In the genomic region with DNA sequence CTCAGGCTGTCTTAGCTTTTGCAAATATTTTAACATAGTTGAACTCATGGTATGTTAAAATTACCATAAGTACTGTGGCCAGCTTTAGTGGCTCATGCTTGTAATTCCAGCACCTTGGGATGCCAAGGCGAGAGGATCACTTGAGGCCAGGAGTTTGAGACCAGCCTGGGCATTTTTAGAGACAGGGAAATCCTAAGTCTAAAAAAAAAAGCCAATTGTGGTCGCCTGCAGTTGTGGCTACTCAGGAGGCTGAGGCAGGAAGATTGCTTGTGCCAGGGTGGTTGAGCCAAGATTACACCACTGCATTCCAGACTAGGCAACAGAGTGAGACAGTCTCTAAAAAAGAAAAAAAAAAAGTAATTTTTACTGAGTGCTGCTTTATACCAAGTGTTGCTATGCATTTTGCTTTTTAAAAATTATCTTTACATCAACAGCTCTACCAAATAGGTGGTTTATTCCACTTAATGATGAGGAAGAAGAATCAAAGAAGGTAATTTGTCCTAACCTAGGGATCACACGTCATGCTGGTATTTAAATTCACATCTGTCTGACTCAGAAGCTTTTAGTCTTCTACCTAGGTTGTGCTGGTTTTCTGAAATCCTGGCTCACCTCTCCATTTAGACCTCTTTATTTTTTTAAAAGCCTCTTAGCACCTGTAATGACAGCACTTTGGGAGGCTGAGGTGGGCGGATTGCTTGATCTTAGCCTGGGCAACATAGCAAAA, we compare ENCODE assay signal across 15 cellular contexts. TPM values are rescaled to one million over a fixed set of nuclear protein-coding genes. Genes with fewer than 3 reads are reported as not detected.
DNase-seq lines count a peak whose midpoint lies in the region; ATAC-seq and TF ChIP-seq lines count a peak whose summit lies in the region.
"Had no signal": no experiment of that assay in that cellular context is flagged by ENCODE, and none has a peak within 500 bp of the region (broad histone marks: within the 10 kb centered on the region; RNA-seq: fewer than 3 reads in every experiment).

No MANE protein-coding gene starts in this region.

- 33 to 61% methylated on average over 3 to 4 of the region's 4 CpGs for WGBS in gastroesophageal sphincter (ENCODE audit: low coverage in 1 of 2), 2 donors

- H3K4me3 ChIP-seq in left ventricle myocardium inferior: no peak overlapping the region
- no peak overlapping the region for H3K4me3 ChIP-seq in gastroesophageal sphincter
- no peak overlapping the region for H3K4me3 ChIP-seq in naive thymus-derived CD4-positive, alpha-beta T cell (ENCODE audit: low read length)
- H3K4me3 ChIP-seq: coronary artery, neural progenitor cell, spleen, thoracic aorta had no signal

- no peaks in the 10 kb centered on the region for H3K36me3 ChIP-seq in left ventricle myocardium inferior
- H3K36me3 ChIP-seq in gastroesophageal sphincter: no peaks in the 10 kb centered on the region
- H3K36me3 ChIP-seq in naive thymus-derived CD4-positive, alpha-beta T cell (ENCODE audit: control insufficient read depth in 2 of 3, insufficient read depth in 3 of 3, low read length in 3 of 3): no peaks in the 10 kb centered on the region
- H3K36me3 ChIP-seq: neural progenitor cell, spleen, thoracic aorta had no signal

- peaks cover 8% of the 10 kb centered on the region for H3K36me3 Mint-ChIP-seq in WTC11
- H3K36me3 Mint-ChIP-seq in naive thymus-derived CD4-positive, alpha-beta T cell: peaks cover 0 to 20% (median 0%) of the 10 kb centered on the region in 5 donors

- peaks cover 60% of the 10 kb centered on the region for H3K4me1 ChIP-seq in left ventricle myocardium inferior
- peaks cover 4 to 20% (median 4%) of the 10 kb centered on the region in 3 donors for H3K4me1 ChIP-seq in gastroesophageal sphincter
- H3K4me1 ChIP-seq in naive thymus-derived CD4-positive, alpha-beta T cell (ENCODE audit: control insufficient read depth in 2 of 2, insufficient read depth in 2 of 2, low read length in 2 of 2): no peaks in the 10 kb centered on the region

- no peaks in the 10 kb centered on the region; the same call in 1 of the 2 replicates for H3K27me3 Mint-ChIP-seq in WTC11 (ENCODE audit: low read depth)
- no peaks in the 10 kb centered on the region for H3K27me3 Mint-ChIP-seq in naive thymus-derived CD4-positive, alpha-beta T cell
- H3K27me3 Mint-ChIP-seq: activated naive CD4-positive, alpha-beta T cell treated with anti-CD3 and anti-CD28 coated beads, Interleukin-2, amount 50 U/mL, for 24 hours had no signal

- peaks cover 47% of the 10 kb centered on the region for H3K4me1 Mint-ChIP-seq in WTC11
- peaks cover 0 to 20% (median 9%) of the 10 kb centered on the region in 7 donors for H3K4me1 Mint-ChIP-seq in naive thymus-derived CD4-positive, alpha-beta T cell

- TF ChIP-seq CTCF in left ventricle myocardium inferior (IDR thresholded peaks at IDR 0.05; ENCODE audit: borderline replicate concordance) (no peak), WTC11 (IDR thresholded peaks at IDR 0.05) (no peak), gastroesophageal sphincter (IDR thresholded peaks at IDR 0.05) (no peak)

- intact Hi-C loops in Right ventricle myocardium inferior (cut with DNase I): no loop called here
- intact Hi-C loops in left ventricle myocardium inferior (cut with micrococcal nuclease): no loop called here
- intact Hi-C loops in naive thymus-derived CD4-positive, alpha-beta T cell (cut with micrococcal nuclease): no loop called here

- ATAC-seq in Right ventricle myocardium inferior (peak; percentile 52), WTC11 (peak; percentile 38), gastroesophageal sphincter (peak; percentile 63), GM18861 (IDR thresholded peaks at IDR 0.05; ENCODE audit: unreplicated experiment) (no peak), GM21515 (IDR thresholded peaks at IDR 0.05; ENCODE audit: unreplicated experiment) (no peak)
- no peak for ATAC-seq in naive thymus-derived CD4-positive, alpha-beta T cell

- TF ChIP-seq EP300 in gastroesophageal sphincter (IDR thresholded peaks at IDR 0.05): no peak

- peak overlapping the region; percentile 82 for H3K27ac Mint-ChIP-seq in WTC11
- no peak overlapping the region for H3K27ac Mint-ChIP-seq in naive thymus-derived CD4-positive, alpha-beta T cell
- H3K27ac Mint-ChIP-seq: activated naive CD4-positive, alpha-beta T cell treated with anti-CD3 and anti-CD28 coated beads, Interleukin-2, amount 50 U/mL, for 24 hours; neural progenitor cell had no signal

- H3K27me3 ChIP-seq in left ventricle myocardium inferior (ENCODE audit: low read depth): no peaks in the 10 kb centered on the region
- no peaks in the 10 kb centered on the region for H3K27me3 ChIP-seq in gastroesophageal sphincter
- no peaks in the 10 kb centered on the region for H3K27me3 ChIP-seq in naive thymus-derived CD4-positive, alpha-beta T cell (ENCODE audit: control insufficient read depth in 2 of 2, insufficient read depth in 2 of 2, low read length in 2 of 2)
- H3K27me3 ChIP-seq: neural progenitor cell, spleen had no signal

- DNase-seq in Right ventricle myocardium inferior (ENCODE audit: missing footprints): no peak
- DNase-seq in left ventricle myocardium inferior: no peak
- no peak for DNase-seq in WTC11 (ENCODE audit: low spot score)
- no peak for DNase-seq in naive thymus-derived CD4-positive, alpha-beta T cell
- no peak for DNase-seq in NCI-H1417 (lab: John Stamatoyannopoulos, UW)
- DNase-seq: NCI-H524 treated with DMSO at 0.1 percent for 48 hours, SHP77, spleen had no signal

- TF ChIP-seq POLR2A in gastroesophageal sphincter (IDR thresholded peaks at IDR 0.05): no peak

- POLR2A ChIA-PET in WTC11 (lab: Charles Lee): interaction anchor here (0.9 kb wide), 1 partner anchor 17 kb away, joined by 3 read pairs; no protein-coding TSS in a partner anchor
- POLR2A ChIA-PET in naive thymus-derived CD4-positive, alpha-beta T cell (lab: Charles Lee): interaction anchor here (0.6 kb wide), 1 partner anchor 9 kb away, joined by 5 read pairs; no protein-coding TSS in a partner anchor

- H3K9me3 ChIP-seq in left ventricle myocardium inferior (replicated peaks) (no peaks in the 10 kb centered on the region), gastroesophageal sphincter (no peaks in the 10 kb centered on the region)
- no peaks in the 10 kb centered on the region for H3K9me3 ChIP-seq in naive thymus-derived CD4-positive, alpha-beta T cell (ENCODE audit: control insufficient read depth in 2 of 3, low read length in 3 of 3)
- H3K9me3 ChIP-seq: spleen, thoracic aorta had no signal

- peaks cover 4% of the 10 kb centered on the region; the same call in 1 of the 2 replicates for H3K9me3 Mint-ChIP-seq in WTC11
- peaks cover 0 to 3% (median 0%) of the 10 kb centered on the region in 11 donors for H3K9me3 Mint-ChIP-seq in naive thymus-derived CD4-positive, alpha-beta T cell
- H3K9me3 Mint-ChIP-seq: activated naive CD4-positive, alpha-beta T cell treated with anti-CD3 and anti-CD28 coated beads, Interleukin-2, amount 50 U/mL, for 24 hours had no signal

- H3K4me3 Mint-ChIP-seq in WTC11: no peak overlapping the region
- no peak overlapping the region for H3K4me3 Mint-ChIP-seq in naive thymus-derived CD4-positive, alpha-beta T cell
- H3K4me3 Mint-ChIP-seq: activated naive CD4-positive, alpha-beta T cell treated with anti-CD3 and anti-CD28 coated beads, Interleukin-2, amount 50 U/mL, for 24 hours; neural progenitor cell had no signal

- CTCF ChIA-PET in WTC11 (lab: Charles Lee): no interaction called here
- CTCF ChIA-PET in naive thymus-derived CD4-positive, alpha-beta T cell (lab: Charles Lee): no interaction called here

- no peak overlapping the region for H3K27ac ChIP-seq in left ventricle myocardium inferior (replicated peaks)
- no peak overlapping the region for H3K27ac ChIP-seq in gastroesophageal sphincter
- H3K27ac ChIP-seq in naive thymus-derived CD4-positive, alpha-beta T cell (ENCODE audit: low read depth, low read length): no peak overlapping the region
- H3K27ac ChIP-seq: neural progenitor cell, spleen, thoracic aorta had no signal

TF ChIP-seq in WTC11, 78 proteins besides CTCF, POLR2A, EP300 and RAD21 (continues in another document):
- TF ChIP-seq ZNF671 (CRISPR knock-in tag; IDR thresholded peaks at IDR 0.05) (no peak), NR1H2 (CRISPR knock-in tag; IDR thresholded peaks at IDR 0.05) (no peak), ETV6 (CRISPR knock-in tag; IDR thresholded peaks at IDR 0.05) (no peak), ATF3 (CRISPR knock-in tag; conservative IDR thresholded peaks at IDR 0.05) (no peak), ZBTB21 (CRISPR knock-in tag; IDR thresholded peaks at IDR 0.05; ENCODE audit: borderline replicate concordance) (no peak), SMAD3 (CRISPR knock-in tag; IDR thresholded peaks at IDR 0.05; ENCODE audit: borderline replicate concordance) (no peak), MLX (CRISPR knock-in tag; IDR thresholded peaks at IDR 0.05) (no peak), CBFB (CRISPR knock-in tag; IDR thresholded peaks at IDR 0.05; ENCODE audit: low read depth) (no peak), TP53 (CRISPR knock-in tag; IDR thresholded peaks at IDR 0.05) (no peak)

RNA-seq across cellular contexts. Expression of gene PPP1R12B, which starts 16.8 kb away (rescaled TPM):
- total RNA-seq in Right ventricle myocardium inferior: 594 TPM
- total RNA-seq in left ventricle myocardium inferior: 706 TPM
- total RNA-seq in WTC11 (2021): 19.2 to 22.6 TPM (median 19.8 TPM) in 3 replicates
- total RNA-seq in gastroesophageal sphincter: 1,000 to 10,000 TPM in 2 of 4 donors, 100 to 1,000 TPM in 2; 747 to 1,375 (median 979) TPM
- 10 to 100 TPM; 23.6 to 38.1 (median 31.0) TPM for total RNA-seq in naive thymus-derived CD4-positive, alpha-beta T cell
- polyA plus RNA-seq in naive thymus-derived CD4-positive, alpha-beta T cell: 1 to 10 TPM; 5.2 to 6.7 TPM

RNA-seq across cellular contexts. Expression of gene UBE2T, which starts 23.5 kb away (rescaled TPM):
- total RNA-seq in Right ventricle myocardium inferior (16.0 TPM), left ventricle myocardium inferior (11.8 TPM), WTC11 (2021) (43.9 to 51.6 TPM (median 49.8 TPM) in 3 replicates), gastroesophageal sphincter (1 to 10 TPM in 3 of 4 donors, not detected in 1; 1.7 to 7.3 (median 6.4) TPM)
- 10 to 100 TPM in 1 of 5 experiments, 1 to 10 TPM in 3, under 1 TPM in 1; 0.82 to 51.1 (median 3.5) TPM for total RNA-seq in naive thymus-derived CD4-positive, alpha-beta T cell
- 10 to 100 TPM in 1 of 2 donors, 1 to 10 TPM in 1; 9.5 to 11.6 TPM for polyA plus RNA-seq in naive thymus-derived CD4-positive, alpha-beta T cell

Comparison
In these comparisons a context has a peak if more than half of its experiments do, and no peak if none do; other contexts are left out.
1. ATAC-seq: peak in Right ventricle myocardium inferior (single experiment), WTC11 (single experiment) and gastroesophageal sphincter (single experiment); none in naive thymus-derived CD4-positive, alpha-beta T cell (single experiment), GM18861 (single experiment) and GM21515 (single experiment).
2. RNA of gene PPP1R12B, which starts 16.8 kb away (total RNA-seq): 747 to 1,375 TPM in gastroesophageal sphincter, 706 TPM in left ventricle myocardium inferior (single experiment) and 594 TPM in Right ventricle myocardium inferior (single experiment); 23.6 to 38.1 TPM in naive thymus-derived CD4-positive, alpha-beta T cell and 19.2 to 22.6 TPM in WTC11; every median in the first group is over 10 times any median in the second.